ENCODE assay signal across 8 cellular contexts in the genomic region with DNA sequence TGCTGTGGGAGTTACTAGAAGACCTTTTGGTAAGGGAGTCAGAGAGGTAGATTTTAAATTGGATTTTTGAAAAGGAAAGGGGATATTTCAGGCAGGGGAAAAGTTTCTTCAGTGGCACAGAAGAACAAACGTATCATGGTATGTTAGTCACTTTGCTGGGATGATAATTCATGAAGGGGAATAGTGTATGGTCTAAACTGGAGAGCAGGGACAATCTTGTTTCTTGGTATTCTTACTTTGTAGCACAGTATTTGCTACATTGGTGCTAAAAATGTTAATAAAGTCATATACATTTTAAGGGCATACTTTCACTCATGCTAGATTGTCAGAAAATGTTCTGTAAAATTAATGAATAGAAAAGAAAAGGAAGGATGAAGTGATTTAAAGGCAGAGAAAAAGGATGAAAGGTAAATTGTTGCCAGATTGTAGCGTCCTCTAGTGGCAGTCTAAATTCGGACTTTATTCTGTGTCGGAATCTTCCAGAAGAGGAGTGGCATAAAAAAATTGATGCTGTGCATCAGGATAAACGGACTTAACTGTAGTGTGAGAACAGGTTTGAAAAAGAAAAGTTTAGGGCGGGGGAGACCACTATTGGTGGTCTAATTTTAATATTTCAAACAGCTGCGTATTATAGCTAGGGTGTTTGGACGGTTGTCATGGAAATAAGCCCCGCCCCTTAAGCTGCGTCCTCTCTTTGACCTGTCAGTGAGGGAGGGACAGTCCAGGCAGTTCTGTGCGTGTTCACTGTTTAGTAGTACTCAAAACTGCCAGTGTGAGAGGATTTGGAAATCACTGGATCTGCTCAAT. TPM values are rescaled to one million over a fixed set of nuclear protein-coding genes. Genes with fewer than 3 reads are reported as not detected.
A peak's percentile ranks its signal among the peaks of the same experiment; 100 is the strongest.
DNase-seq lines count a peak whose midpoint lies in the region; ATAC-seq and TF ChIP-seq lines count a peak whose summit lies in the region.

TSS of gene BCO2 (plus strand) at position 724 of the 807 bp plus-strand sequence. CDS start 90 bp downstream, outside the sequence.

- no peaks in the 10 kb centered on the region for H3K9me3 ChIP-seq in mesenchymal stem cell (ENCODE audit: control insufficient read depth, low read length)

- WGBS in mesenchymal stem cell: 3% methylated on average over 11 of the region's 11 CpGs

- no peak within 1 kb of the TSS for H4K8ac ChIP-seq in mesenchymal stem cell (ENCODE audit: low read length)

- H2AFZ ChIP-seq in mesenchymal stem cell (ENCODE audit: low read depth, low read length): no peak within 1 kb of the TSS

- H2BK5ac ChIP-seq in mesenchymal stem cell (ENCODE audit: low read depth, low read length, poor library complexity, severe bottlenecking): no peak within 1 kb of the TSS

- H2AK5ac ChIP-seq in mesenchymal stem cell (ENCODE audit: low read length, severe bottlenecking): no peak within 1 kb of the TSS

- H3K4me3 ChIP-seq in epithelial cell of esophagus (ENCODE audit: low read length) (no peak within 1 kb of the TSS), mesenchymal stem cell (ENCODE audit: insufficient read depth in 1 of 2, low read depth in 1 of 2, low read length in 2 of 2) (peak within 1 kb of the TSS in 1 of 2 experiments; percentile 69)

- no peak within 1 kb of the TSS for H2BK12ac ChIP-seq in mesenchymal stem cell (ENCODE audit: low read length in 2 of 2)

- no peaks in the 10 kb centered on the region for H3K36me3 ChIP-seq in mesenchymal stem cell (ENCODE audit: control insufficient read depth in 1 of 2, insufficient read depth in 2 of 2, low read depth in 1 of 2, low read length in 2 of 2)

- no peak within 1 kb of the TSS for H2BK120ac ChIP-seq in mesenchymal stem cell (ENCODE audit: low read depth, low read length)

- H3K27me3 ChIP-seq in mesenchymal stem cell (ENCODE audit: control insufficient read depth in 1 of 2, insufficient read depth in 1 of 2, low read length in 2 of 2): peaks cover 0 to 3% of the 10 kb centered on the region in 2 experiments

- H3K14ac ChIP-seq in mesenchymal stem cell (ENCODE audit: low read length in 2 of 2): no peak within 1 kb of the TSS

- H3K23ac ChIP-seq in mesenchymal stem cell (ENCODE audit: low read length in 2 of 2): no peak within 1 kb of the TSS

- no peak within 1 kb of the TSS for H2BK15ac ChIP-seq in mesenchymal stem cell (ENCODE audit: low read depth, poor library complexity, severe bottlenecking)

- no peaks in the 10 kb centered on the region for H3K79me1 ChIP-seq in mesenchymal stem cell (replicated peaks; ENCODE audit: low read length, poor library complexity, severe bottlenecking)

- H3K4me1 ChIP-seq in mesenchymal stem cell (ENCODE audit: control insufficient read depth, insufficient read depth, low read depth, low read length): peaks cover 3% of the 10 kb centered on the region

- H3K4me2 ChIP-seq in mesenchymal stem cell (ENCODE audit: low read length, poor library complexity, severe bottlenecking): peak within 1 kb of the TSS; percentile 74

- peak; percentile 86 for TF ChIP-seq CTCF in epithelial cell of esophagus (IDR thresholded peaks at IDR 0.05; ENCODE audit: insufficient read depth, low read depth, low read length, missing control alignments)

- ATAC-seq in GM18520 (IDR thresholded peaks at IDR 0.05; ENCODE audit: unreplicated experiment): no peak

- no peak within 1 kb of the TSS for H3K18ac ChIP-seq in mesenchymal stem cell (ENCODE audit: low read depth in 1 of 2, low read length in 2 of 2)

- H4K91ac ChIP-seq in mesenchymal stem cell (ENCODE audit: low read length): no peak within 1 kb of the TSS

- no peak within 1 kb of the TSS for H3K27ac ChIP-seq in mesenchymal stem cell (ENCODE audit: low read length, poor library complexity, severe bottlenecking)

- no peak within 1 kb of the TSS for H3K4ac ChIP-seq in mesenchymal stem cell (ENCODE audit: low read depth in 1 of 2, low read length in 2 of 2)

- peak within 1 kb of the TSS; percentile 88 for H3K9ac ChIP-seq in mesenchymal stem cell (ENCODE audit: low read length)

- DNase-seq in D341Med (ENCODE audit: low spot score) (peak; percentile 27), HCEC 1CT (peak; percentile 48), NCI-H2171 (lab: John Stamatoyannopoulos, UW) (peak; percentile 3), epithelial cell of esophagus (ENCODE audit: low read depth) (peak; percentile 74), mesenchymal stem cell (peak; percentile 96)
- peak; percentile 60 to 64 for DNase-seq in activated CD4-positive, alpha-beta T cell treated with anti-CD3 and anti-CD28 coated beads, Interleukin-2, amount 50 U/mL, for 48 hours
- DNase-seq in stimulated activated CD8-positive, alpha-beta memory T cell treated with anti-CD3 and anti-CD28 coated beads, Interleukin-2, amount 100 ng/mL, for 48 hours (ENCODE audit: low read depth in 2 of 2): peak; percentile 13 to 23

RNA-seq across cellular contexts. Expression of gene BCO2, which starts in this region (rescaled TPM):
- polyA plus RNA-seq in mesenchymal stem cell (2013, experiment 1 of 2): 5.3 TPM
- 4.9 TPM for polyA plus RNA-seq in mesenchymal stem cell (2013, experiment 2 of 2)

Comparison
In these comparisons a context has a peak if more than half of its experiments do, and no peak if none do; other contexts are left out.
1. DNase-seq: peak in every context shown above with its lines; median percentile 96 in mesenchymal stem cell; 74 in epithelial cell of esophagus; 62 in activated CD4-positive, alpha-beta T cell treated with anti-CD3 and anti-CD28 coated beads, Interleukin-2, amount 50 U/mL, for 48 hours; 48 in HCEC 1CT; 27 in D341Med; 18 in stimulated activated CD8-positive, alpha-beta memory T cell treated with anti-CD3 and anti-CD28 coated beads, Interleukin-2, amount 100 ng/mL, for 48 hours; 3 in NCI-H2171.